ENCODE assay signal across 1 cellular context in the genomic region with DNA sequence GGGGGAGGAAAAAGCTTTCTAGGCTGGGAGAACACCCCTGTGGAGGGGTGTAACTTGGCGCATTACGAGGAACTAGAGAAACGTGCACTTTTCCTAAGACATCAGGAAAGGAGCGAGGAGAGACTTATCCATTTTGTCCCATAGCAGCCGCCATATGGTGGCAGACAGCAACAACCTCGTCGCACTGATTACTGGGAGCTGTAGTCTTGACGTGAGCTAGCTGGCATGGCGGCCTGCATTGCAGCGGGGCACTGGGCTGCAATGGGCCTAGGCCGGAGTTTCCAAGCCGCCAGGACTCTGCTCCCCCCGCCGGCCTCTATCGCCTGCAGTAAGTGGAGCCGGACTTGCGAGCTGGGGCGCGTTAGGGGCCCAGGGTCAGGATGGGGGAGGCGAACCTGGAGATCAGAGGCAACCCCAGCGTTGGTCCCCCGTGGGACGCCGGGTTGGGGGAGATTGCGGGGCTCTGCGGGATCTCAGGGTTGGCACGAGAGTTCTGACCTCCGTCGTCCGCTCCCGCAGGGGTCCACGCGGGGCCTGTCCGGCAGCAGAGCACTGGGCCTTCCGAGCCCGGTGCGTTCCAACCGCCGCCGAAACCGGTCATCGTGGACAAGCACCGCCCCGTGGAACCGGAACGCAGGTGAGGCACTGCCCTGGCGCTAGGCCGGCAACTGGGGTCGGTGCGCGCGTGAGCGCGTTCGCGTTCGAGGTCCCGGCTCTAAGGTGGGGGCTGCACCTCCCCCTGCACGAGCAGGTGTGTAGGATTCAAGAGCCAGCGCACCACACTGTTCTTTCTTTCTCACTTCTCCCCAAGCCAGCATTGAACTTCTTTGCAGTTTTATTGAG.
TF ChIP-seq lines count a peak whose summit lies in the region.

A gene (plus strand): TSS at position 201 of the 843 bp plus-strand sequence. CDS start 25 bp downstream, at position 226.

TF ChIP-seq in GM12878, 131 proteins besides CTCF, POLR2A, EP300 and RAD21 (continued from another document and continues in another):
- TF ChIP-seq, protein P1, sequence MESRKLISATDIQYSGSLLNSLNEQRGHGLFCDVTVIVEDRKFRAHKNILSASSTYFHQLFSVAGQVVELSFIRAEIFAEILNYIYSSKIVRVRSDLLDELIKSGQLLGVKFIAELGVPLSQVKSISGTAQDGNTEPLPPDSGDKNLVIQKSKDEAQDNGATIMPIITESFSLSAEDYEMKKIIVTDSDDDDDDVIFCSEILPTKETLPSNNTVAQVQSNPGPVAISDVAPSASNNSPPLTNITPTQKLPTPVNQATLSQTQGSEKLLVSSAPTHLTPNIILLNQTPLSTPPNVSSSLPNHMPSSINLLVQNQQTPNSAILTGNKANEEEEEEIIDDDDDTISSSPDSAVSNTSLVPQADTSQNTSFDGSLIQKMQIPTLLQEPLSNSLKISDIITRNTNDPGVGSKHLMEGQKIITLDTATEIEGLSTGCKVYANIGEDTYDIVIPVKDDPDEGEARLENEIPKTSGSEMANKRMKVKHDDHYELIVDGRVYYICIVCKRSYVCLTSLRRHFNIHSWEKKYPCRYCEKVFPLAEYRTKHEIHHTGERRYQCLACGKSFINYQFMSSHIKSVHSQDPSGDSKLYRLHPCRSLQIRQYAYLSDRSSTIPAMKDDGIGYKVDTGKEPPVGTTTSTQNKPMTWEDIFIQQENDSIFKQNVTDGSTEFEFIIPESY (IDR thresholded peaks at IDR 0.05) = peak; percentile 58; the same call in 1 of the 2 replicates
- no peak for TF ChIP-seq MEF2B (IDR thresholded peaks at IDR 0.05; ENCODE audit: partially characterized antibody, poor library complexity, severe bottlenecking)
- TF ChIP-seq PAX8 (IDR thresholded peaks at IDR 0.05) = no peak
- no peak for TF ChIP-seq ZZZ3 (IDR thresholded peaks at IDR 0.05; ENCODE audit: control insufficient read depth, insufficient read length, low read depth)
- TF ChIP-seq MYC (IDR thresholded peaks at IDR 0.05; ENCODE audit: insufficient read depth, insufficient read length, insufficient replicate concordance, low read length, severe bottlenecking) = no peak
- no peak for TF ChIP-seq ZNF384 (IDR thresholded peaks at IDR 0.05; ENCODE audit: borderline replicate concordance, low read depth, low read length)
- TF ChIP-seq MXI1 (IDR thresholded peaks at IDR 0.05; ENCODE audit: low read depth, low read length) = peak; percentile 76; the same call in 1 of the 2 replicates
- TF ChIP-seq, protein P2, sequence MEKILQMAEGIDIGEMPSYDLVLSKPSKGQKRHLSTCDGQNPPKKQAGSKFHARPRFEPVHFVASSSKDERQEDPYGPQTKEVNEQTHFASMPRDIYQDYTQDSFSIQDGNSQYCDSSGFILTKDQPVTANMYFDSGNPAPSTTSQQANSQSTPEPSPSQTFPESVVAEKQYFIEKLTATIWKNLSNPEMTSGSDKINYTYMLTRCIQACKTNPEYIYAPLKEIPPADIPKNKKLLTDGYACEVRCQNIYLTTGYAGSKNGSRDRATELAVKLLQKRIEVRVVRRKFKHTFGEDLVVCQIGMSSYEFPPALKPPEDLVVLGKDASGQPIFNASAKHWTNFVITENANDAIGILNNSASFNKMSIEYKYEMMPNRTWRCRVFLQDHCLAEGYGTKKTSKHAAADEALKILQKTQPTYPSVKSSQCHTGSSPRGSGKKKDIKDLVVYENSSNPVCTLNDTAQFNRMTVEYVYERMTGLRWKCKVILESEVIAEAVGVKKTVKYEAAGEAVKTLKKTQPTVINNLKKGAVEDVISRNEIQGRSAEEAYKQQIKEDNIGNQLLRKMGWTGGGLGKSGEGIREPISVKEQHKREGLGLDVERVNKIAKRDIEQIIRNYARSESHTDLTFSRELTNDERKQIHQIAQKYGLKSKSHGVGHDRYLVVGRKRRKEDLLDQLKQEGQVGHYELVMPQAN (conservative IDR thresholded peaks at IDR 0.05) = no peak; the same call in none of the 2 replicates
- TF ChIP-seq BMI1 (IDR thresholded peaks at IDR 0.05; ENCODE audit: borderline replicate concordance) = no peak
- TF ChIP-seq STAT3 (IDR thresholded peaks at IDR 0.05; ENCODE audit: low read depth, low read length) = no peak
- peak; percentile 40; the same call in 1 of the 2 replicates for TF ChIP-seq CBFB (IDR thresholded peaks at IDR 0.05; ENCODE audit: low read depth)
- TF ChIP-seq PAX5 (IDR thresholded peaks at IDR 0.05; ENCODE audit: borderline replicate concordance, low read depth, low read length) = 0 out of 2 replicates have a peak, but pooled peaks have one; percentile 12
- TF ChIP-seq RB1 (IDR thresholded peaks at IDR 0.05; ENCODE audit: borderline replicate concordance) = peak; percentile 79; the same call in 1 of the 2 replicates
- TF ChIP-seq IKZF2 (IDR thresholded peaks at IDR 0.05) = peak; percentile 21 to 32; a peak in 2 of 4 replicates
- no peak for TF ChIP-seq RCOR1 (conservative IDR thresholded peaks at IDR 0.05; ENCODE audit: low read depth, low read length)
- no peak for TF ChIP-seq TCF3 (IDR thresholded peaks at IDR 0.05; ENCODE audit: borderline replicate concordance, insufficient read depth, low read depth, low read length)
- peak; percentile 99 for TF ChIP-seq YY1 (IDR thresholded peaks at IDR 0.05; ENCODE audit: low read depth, low read length)
- peak; percentile 65 for TF ChIP-seq SP1 (IDR thresholded peaks at IDR 0.05; ENCODE audit: low read depth, low read length)
- TF ChIP-seq, protein P3, sequence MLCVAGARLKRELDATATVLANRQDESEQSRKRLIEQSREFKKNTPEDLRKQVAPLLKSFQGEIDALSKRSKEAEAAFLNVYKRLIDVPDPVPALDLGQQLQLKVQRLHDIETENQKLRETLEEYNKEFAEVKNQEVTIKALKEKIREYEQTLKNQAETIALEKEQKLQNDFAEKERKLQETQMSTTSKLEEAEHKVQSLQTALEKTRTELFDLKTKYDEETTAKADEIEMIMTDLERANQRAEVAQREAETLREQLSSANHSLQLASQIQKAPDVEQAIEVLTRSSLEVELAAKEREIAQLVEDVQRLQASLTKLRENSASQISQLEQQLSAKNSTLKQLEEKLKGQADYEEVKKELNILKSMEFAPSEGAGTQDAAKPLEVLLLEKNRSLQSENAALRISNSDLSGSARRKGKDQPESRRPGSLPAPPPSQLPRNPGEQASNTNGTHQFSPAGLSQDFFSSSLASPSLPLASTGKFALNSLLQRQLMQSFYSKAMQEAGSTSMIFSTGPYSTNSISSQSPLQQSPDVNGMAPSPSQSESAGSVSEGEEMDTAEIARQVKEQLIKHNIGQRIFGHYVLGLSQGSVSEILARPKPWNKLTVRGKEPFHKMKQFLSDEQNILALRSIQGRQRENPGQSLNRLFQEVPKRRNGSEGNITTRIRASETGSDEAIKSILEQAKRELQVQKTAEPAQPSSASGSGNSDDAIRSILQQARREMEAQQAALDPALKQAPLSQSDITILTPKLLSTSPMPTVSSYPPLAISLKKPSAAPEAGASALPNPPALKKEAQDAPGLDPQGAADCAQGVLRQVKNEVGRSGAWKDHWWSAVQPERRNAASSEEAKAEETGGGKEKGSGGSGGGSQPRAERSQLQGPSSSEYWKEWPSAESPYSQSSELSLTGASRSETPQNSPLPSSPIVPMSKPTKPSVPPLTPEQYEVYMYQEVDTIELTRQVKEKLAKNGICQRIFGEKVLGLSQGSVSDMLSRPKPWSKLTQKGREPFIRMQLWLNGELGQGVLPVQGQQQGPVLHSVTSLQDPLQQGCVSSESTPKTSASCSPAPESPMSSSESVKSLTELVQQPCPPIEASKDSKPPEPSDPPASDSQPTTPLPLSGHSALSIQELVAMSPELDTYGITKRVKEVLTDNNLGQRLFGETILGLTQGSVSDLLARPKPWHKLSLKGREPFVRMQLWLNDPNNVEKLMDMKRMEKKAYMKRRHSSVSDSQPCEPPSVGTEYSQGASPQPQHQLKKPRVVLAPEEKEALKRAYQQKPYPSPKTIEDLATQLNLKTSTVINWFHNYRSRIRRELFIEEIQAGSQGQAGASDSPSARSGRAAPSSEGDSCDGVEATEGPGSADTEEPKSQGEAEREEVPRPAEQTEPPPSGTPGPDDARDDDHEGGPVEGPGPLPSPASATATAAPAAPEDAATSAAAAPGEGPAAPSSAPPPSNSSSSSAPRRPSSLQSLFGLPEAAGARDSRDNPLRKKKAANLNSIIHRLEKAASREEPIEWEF (IDR thresholded peaks at IDR 0.05; ENCODE audit: insufficient replicate concordance, low read depth, low read length) = no peak
- TF ChIP-seq ESRRA (IDR thresholded peaks at IDR 0.05; ENCODE audit: low read length) = no peak
- TF ChIP-seq TCF12 (IDR thresholded peaks at IDR 0.05; ENCODE audit: low read depth, low read length) = peak; percentile 71
- peak; percentile 65 for TF ChIP-seq DPF2 (IDR thresholded peaks at IDR 0.05)
- TF ChIP-seq, protein P4, sequence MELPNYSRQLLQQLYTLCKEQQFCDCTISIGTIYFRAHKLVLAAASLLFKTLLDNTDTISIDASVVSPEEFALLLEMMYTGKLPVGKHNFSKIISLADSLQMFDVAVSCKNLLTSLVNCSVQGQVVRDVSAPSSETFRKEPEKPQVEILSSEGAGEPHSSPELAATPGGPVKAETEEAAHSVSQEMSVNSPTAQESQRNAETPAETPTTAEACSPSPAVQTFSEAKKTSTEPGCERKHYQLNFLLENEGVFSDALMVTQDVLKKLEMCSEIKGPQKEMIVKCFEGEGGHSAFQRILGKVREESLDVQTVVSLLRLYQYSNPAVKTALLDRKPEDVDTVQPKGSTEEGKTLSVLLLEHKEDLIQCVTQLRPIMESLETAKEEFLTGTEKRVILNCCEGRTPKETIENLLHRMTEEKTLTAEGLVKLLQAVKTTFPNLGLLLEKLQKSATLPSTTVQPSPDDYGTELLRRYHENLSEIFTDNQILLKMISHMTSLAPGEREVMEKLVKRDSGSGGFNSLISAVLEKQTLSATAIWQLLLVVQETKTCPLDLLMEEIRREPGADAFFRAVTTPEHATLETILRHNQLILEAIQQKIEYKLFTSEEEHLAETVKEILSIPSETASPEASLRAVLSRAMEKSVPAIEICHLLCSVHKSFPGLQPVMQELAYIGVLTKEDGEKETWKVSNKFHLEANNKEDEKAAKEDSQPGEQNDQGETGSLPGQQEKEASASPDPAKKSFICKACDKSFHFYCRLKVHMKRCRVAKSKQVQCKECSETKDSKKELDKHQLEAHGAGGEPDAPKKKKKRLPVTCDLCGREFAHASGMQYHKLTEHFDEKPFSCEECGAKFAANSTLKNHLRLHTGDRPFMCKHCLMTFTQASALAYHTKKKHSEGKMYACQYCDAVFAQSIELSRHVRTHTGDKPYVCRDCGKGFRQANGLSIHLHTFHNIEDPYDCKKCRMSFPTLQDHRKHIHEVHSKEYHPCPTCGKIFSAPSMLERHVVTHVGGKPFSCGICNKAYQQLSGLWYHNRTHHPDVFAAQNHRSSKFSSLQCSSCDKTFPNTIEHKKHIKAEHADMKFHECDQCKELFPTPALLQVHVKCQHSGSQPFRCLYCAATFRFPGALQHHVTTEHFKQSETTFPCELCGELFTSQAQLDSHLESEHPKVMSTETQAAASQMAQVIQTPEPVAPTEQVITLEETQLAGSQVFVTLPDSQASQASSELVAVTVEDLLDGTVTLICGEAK (IDR thresholded peaks at IDR 0.05; ENCODE audit: borderline replicate concordance) = no peak; the same call in 1 of the 2 replicates
- no peak for TF ChIP-seq KAT2A (conservative IDR thresholded peaks at IDR 0.05; ENCODE audit: control insufficient read depth, low read depth, low read length)
- TF ChIP-seq, protein P5, sequence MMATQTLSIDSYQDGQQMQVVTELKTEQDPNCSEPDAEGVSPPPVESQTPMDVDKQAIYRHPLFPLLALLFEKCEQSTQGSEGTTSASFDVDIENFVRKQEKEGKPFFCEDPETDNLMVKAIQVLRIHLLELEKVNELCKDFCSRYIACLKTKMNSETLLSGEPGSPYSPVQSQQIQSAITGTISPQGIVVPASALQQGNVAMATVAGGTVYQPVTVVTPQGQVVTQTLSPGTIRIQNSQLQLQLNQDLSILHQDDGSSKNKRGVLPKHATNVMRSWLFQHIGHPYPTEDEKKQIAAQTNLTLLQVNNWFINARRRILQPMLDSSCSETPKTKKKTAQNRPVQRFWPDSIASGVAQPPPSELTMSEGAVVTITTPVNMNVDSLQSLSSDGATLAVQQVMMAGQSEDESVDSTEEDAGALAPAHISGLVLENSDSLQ (IDR thresholded peaks at IDR 0.05) = peak; percentile 36; the same call in 1 of the 2 replicates
- TF ChIP-seq HDAC6 (IDR thresholded peaks at IDR 0.05; ENCODE audit: unreplicated experiment) = no peak
- no peak; the same call in 1 of the 2 replicates for TF ChIP-seq GABPA (IDR thresholded peaks at IDR 0.05; ENCODE audit: low read depth)
- no peak for TF ChIP-seq EGR1 (IDR thresholded peaks at IDR 0.05; ENCODE audit: borderline replicate concordance in 1 of 2, low read depth in 2 of 2, low read length in 2 of 2)
- TF ChIP-seq HCFC1 (IDR thresholded peaks at IDR 0.05; ENCODE audit: low read length) = peak; percentile 95
- TF ChIP-seq, protein P6, sequence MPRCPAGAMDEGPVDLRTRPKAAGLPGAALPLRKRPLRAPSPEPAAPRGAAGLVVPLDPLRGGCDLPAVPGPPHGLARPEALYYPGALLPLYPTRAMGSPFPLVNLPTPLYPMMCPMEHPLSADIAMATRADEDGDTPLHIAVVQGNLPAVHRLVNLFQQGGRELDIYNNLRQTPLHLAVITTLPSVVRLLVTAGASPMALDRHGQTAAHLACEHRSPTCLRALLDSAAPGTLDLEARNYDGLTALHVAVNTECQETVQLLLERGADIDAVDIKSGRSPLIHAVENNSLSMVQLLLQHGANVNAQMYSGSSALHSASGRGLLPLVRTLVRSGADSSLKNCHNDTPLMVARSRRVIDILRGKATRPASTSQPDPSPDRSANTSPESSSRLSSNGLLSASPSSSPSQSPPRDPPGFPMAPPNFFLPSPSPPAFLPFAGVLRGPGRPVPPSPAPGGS (IDR thresholded peaks at IDR 0.05; ENCODE audit: borderline replicate concordance, insufficient read depth, low read depth, low read length, poor library complexity, severe bottlenecking) = no peak
- no peak for TF ChIP-seq SRF (IDR thresholded peaks at IDR 0.05; ENCODE audit: low read depth in 2 of 2, low read length in 2 of 2)
- no peak for TF ChIP-seq MYB (IDR thresholded peaks at IDR 0.05; ENCODE audit: borderline replicate concordance, low read depth, low read length)
- TF ChIP-seq, protein P7, sequence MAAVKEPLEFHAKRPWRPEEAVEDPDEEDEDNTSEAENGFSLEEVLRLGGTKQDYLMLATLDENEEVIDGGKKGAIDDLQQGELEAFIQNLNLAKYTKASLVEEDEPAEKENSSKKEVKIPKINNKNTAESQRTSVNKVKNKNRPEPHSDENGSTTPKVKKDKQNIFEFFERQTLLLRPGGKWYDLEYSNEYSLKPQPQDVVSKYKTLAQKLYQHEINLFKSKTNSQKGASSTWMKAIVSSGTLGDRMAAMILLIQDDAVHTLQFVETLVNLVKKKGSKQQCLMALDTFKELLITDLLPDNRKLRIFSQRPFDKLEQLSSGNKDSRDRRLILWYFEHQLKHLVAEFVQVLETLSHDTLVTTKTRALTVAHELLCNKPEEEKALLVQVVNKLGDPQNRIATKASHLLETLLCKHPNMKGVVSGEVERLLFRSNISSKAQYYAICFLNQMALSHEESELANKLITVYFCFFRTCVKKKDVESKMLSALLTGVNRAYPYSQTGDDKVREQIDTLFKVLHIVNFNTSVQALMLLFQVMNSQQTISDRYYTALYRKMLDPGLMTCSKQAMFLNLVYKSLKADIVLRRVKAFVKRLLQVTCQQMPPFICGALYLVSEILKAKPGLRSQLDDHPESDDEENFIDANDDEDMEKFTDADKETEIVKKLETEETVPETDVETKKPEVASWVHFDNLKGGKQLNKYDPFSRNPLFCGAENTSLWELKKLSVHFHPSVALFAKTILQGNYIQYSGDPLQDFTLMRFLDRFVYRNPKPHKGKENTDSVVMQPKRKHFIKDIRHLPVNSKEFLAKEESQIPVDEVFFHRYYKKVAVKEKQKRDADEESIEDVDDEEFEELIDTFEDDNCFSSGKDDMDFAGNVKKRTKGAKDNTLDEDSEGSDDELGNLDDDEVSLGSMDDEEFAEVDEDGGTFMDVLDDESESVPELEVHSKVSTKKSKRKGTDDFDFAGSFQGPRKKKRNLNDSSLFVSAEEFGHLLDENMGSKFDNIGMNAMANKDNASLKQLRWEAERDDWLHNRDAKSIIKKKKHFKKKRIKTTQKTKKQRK (IDR thresholded peaks at IDR 0.05; ENCODE audit: low read depth, low read length) = no peak
- TF ChIP-seq RFX5 (IDR thresholded peaks at IDR 0.05; ENCODE audit: low read depth, low read length) = no peak
